1 cellular context compared by ENCODE assay signal in genomic region chr5:178130576-178131445, GRCh38.
A peak's percentile ranks its signal among the peaks of the same experiment; 100 is the strongest.
TF ChIP-seq lines count a peak whose summit lies in the region.

TSS of gene RMND5B (plus strand) at chr5:178131014. CDS start at chr5:178138120, 7,106 bp downstream.

TF ChIP-seq in A549, 52 proteins besides CTCF, POLR2A, EP300 and RAD21 (continued from another document):
- TF ChIP-seq HMGXB4 (CRISPR knock-in tag; IDR thresholded peaks at IDR 0.05; ENCODE audit: borderline replicate concordance) (peak; percentile 56; the same call in 1 of the 2 replicates), RCOR1 (IDR thresholded peaks at IDR 0.05; ENCODE audit: low read depth, low read length) (no peak), CEBPB (IDR thresholded peaks at IDR 0.05) (no peak), JUN (IDR thresholded peaks at IDR 0.05) (peak; percentile 69 to 89; a peak in 4 of 5 replicates), HES2 (IDR thresholded peaks at IDR 0.05) (no peak), CBX2 (IDR thresholded peaks at IDR 0.05; ENCODE audit: borderline replicate concordance, low read depth) (no peak), NPAS2 (CRISPR knock-in tag; IDR thresholded peaks at IDR 0.05; ENCODE audit: borderline replicate concordance) (no peak), ZSCAN20 (CRISPR knock-in tag; IDR thresholded peaks at IDR 0.05) (no peak), E2F6 (IDR thresholded peaks at IDR 0.05; ENCODE audit: borderline replicate concordance, low read depth) (peak; percentile 74; the same call in 1 of the 2 replicates), BHLHE40 (IDR thresholded peaks at IDR 0.05; ENCODE audit: low read depth, low read length) (peak; percentile 71; the same call in 1 of the 2 replicates), PBX3 (IDR thresholded peaks at IDR 0.05) (peak; percentile 66; the same call in 1 of the 2 replicates), TP53 (CRISPR knock-in tag; IDR thresholded peaks at IDR 0.05) (no peak), MYC (IDR thresholded peaks at IDR 0.05; ENCODE audit: borderline replicate concordance, low read length) (no peak), FOSL2 (IDR thresholded peaks at IDR 0.05) (no peak), FOSL2 (CRISPR knock-in tag; IDR thresholded peaks at IDR 0.05) (no peak), RFX5 (IDR thresholded peaks at IDR 0.05) (no peak), SREBF2 (IDR thresholded peaks at IDR 0.05) (no peak), USF2 (IDR thresholded peaks at IDR 0.05) (no peak), GATA3 (IDR thresholded peaks at IDR 0.05; ENCODE audit: borderline replicate concordance) (peak; percentile 73), RARB (CRISPR knock-in tag; IDR thresholded peaks at IDR 0.05) (no peak), MAX (IDR thresholded peaks at IDR 0.05) (peak; percentile 87; the same call in 1 of the 2 replicates), HEYL (CRISPR knock-in tag; IDR thresholded peaks at IDR 0.05) (no peak), RNF2 (IDR thresholded peaks at IDR 0.05; ENCODE audit: borderline replicate concordance, low read depth) (no peak), EHF (CRISPR knock-in tag; IDR thresholded peaks at IDR 0.05) (no peak), POLR2AphosphoS2 (conservative IDR thresholded peaks at IDR 0.05; ENCODE audit: low read length) (no peak), ATOH8 (CRISPR knock-in tag; IDR thresholded peaks at IDR 0.05; ENCODE audit: low read depth) (no peak), ZNF302 (CRISPR knock-in tag; IDR thresholded peaks at IDR 0.05) (no peak), MAZ (IDR thresholded peaks at IDR 0.05; ENCODE audit: borderline replicate concordance, low read depth, low read length) (no peak), TFCP2L1 (CRISPR knock-in tag; IDR thresholded peaks at IDR 0.05) (peak; percentile 68; the same call in 1 of the 2 replicates), HOXA7 (CRISPR knock-in tag; IDR thresholded peaks at IDR 0.05) (no peak), EHMT2 (IDR thresholded peaks at IDR 0.05; ENCODE audit: low read depth) (no peak), BCL3 (IDR thresholded peaks at IDR 0.05) (peak; percentile 95; the same call in 2 of the 3 replicates)
